Comparison of ENCODE assay signal across 30 cellular contexts in the genomic region with DNA sequence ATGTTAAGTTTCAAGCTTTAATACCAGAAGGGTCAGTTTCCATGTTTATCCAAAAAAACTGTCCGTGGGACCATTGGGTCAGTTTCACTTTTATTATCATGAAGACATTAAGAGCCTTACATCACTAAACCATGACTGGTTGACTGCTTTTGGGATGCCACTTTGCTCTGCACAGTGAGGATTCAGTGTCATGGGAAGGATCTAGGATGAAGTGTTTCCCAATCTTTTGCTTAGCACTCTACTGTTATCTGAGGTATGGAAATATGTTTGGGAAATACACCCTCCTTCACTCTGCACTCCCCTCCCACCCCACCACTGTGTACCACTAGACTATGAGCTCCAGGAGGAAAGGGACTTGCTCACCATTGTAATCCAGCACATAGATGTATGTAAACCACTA.
DNase-seq lines count a peak whose midpoint lies in the region; ATAC-seq, FAIRE-seq and TF ChIP-seq lines count a peak whose summit lies in the region.
"Had no signal": no experiment of that assay in that cellular context is flagged by ENCODE, and none has a peak within 500 bp of the region (broad histone marks: within the 10 kb centered on the region; RNA-seq: fewer than 3 reads in every experiment).

No MANE protein-coding gene starts in this region.

- no peaks in the 10 kb centered on the region for H4K20me1 ChIP-seq in OCI-LY3 (ENCODE audit: insufficient read depth, low read length)
- H4K20me1 ChIP-seq: BLaER1 had no signal

- H3K9me3 Mint-ChIP-seq in memory B cell, result no peaks in the 10 kb centered on the region
- H3K9me3 Mint-ChIP-seq: CD4-positive, alpha-beta T cell; IgD-negative memory B cell had no signal

- no peak overlapping the region for H2AFZ ChIP-seq in OCI-LY3 (ENCODE audit: low read depth, low read length)

- H3K27me3 ChIP-seq in OCI-LY3 (ENCODE audit: low read depth, low read length), result no peaks in the 10 kb centered on the region
- H3K27me3 ChIP-seq: BLaER1 had no signal

- H3K4me1 ChIP-seq in OCI-LY3 (ENCODE audit: low read length), result peaks cover 64% of the 10 kb centered on the region
- H3K4me1 ChIP-seq: BLaER1 had no signal

- DNase-seq in EH (ENCODE audit: low read depth) (peak; percentile 3), fibroblast of mammary gland (ENCODE audit: low read depth) (peak; percentile 30), memory B cell (ENCODE audit: low spot score in 2 of 2) (no peak), NCI-H446 (lab: John Stamatoyannopoulos, UW) (no peak), urothelium cell line (ENCODE audit: low spot score) (no peak), NOMO-1 (lab: John Stamatoyannopoulos, UW; ENCODE audit: unreplicated experiment in 2 of 2) (no peak), NOMO-1 treated with DMSO at 0.1 percent for 48 hours (lab: John Stamatoyannopoulos, UW; ENCODE audit: unreplicated experiment) (no peak)
- DNase-seq: 8988T; ACHN; CD4-positive, alpha-beta T cell; DMS53; EL; GDM1; NCI-H1092; NCI-H1436; NCI-H187; NCI-H2081 treated with DMSO at 0.1 percent for 48 hours; NCI-H2171 treated with DMSO at 0.1 percent for 48 hours; NCI-H524 treated with DMSO at 0.1 percent for 48 hours; NCI-H774; NK-92 treated with Interleukin-12 subunit alpha and Interleukin-12 subunit beta, amount 100 ng/mL, for 24 hours; SIG-M5 had no signal

- H3K27me3 Mint-ChIP-seq in memory B cell, result no peaks in the 10 kb centered on the region
- H3K27me3 Mint-ChIP-seq: CD4-positive, alpha-beta T cell; IgD-negative memory B cell had no signal

- H3K4me3 Mint-ChIP-seq in memory B cell, result no peak overlapping the region
- H3K4me3 Mint-ChIP-seq: CD4-positive, alpha-beta T cell; IgD-negative memory B cell had no signal

- H3K9me3 ChIP-seq in OCI-LY3 (ENCODE audit: insufficient read depth, low read length), result no peaks in the 10 kb centered on the region
- H3K9me3 ChIP-seq: BLaER1 had no signal

- peak overlapping the region; percentile 73 for H3K4me2 ChIP-seq in OCI-LY3 (ENCODE audit: low read length)
- H3K4me2 ChIP-seq: BLaER1 had no signal

- H3K27ac ChIP-seq in OCI-LY3 (ENCODE audit: low read length), result no peak overlapping the region
- H3K27ac ChIP-seq: BLaER1, SK-N-MC had no signal

- H3K4me3 ChIP-seq in OCI-LY3 (ENCODE audit: low read length), result no peak overlapping the region
- H3K4me3 ChIP-seq in fibroblast of mammary gland (ENCODE audit: control insufficient read depth, low read depth, low read length), result no peak overlapping the region
- H3K4me3 ChIP-seq: BLaER1, SK-N-MC had no signal

- peak overlapping the region; percentile 8 for H3K27ac Mint-ChIP-seq in memory B cell
- H3K27ac Mint-ChIP-seq: CD4-positive, alpha-beta T cell had no signal

- peaks cover 11% of the 10 kb centered on the region for H3K4me1 Mint-ChIP-seq in memory B cell

- H3K9ac ChIP-seq in OCI-LY3 (ENCODE audit: low read length), result no peak overlapping the region
- H3K9ac ChIP-seq: BLaER1 had no signal

- H3K36me3 ChIP-seq in OCI-LY3 (replicated peaks; ENCODE audit: low read depth, low read length), result no peaks in the 10 kb centered on the region
- H3K36me3 ChIP-seq: BLaER1 had no signal

- no peak for ATAC-seq in memory B cell (ENCODE audit: low read depth)
- ATAC-seq: HCT116 had no signal

- TF ChIP-seq CTCF in OCI-LY3 (IDR thresholded peaks at IDR 0.05; ENCODE audit: low read depth, low read length) (no peak), fibroblast of mammary gland (conservative IDR thresholded peaks at IDR 0.05; ENCODE audit: control insufficient read depth, insufficient read depth, low read depth, low read length) (no peak)

- no peaks in the 10 kb centered on the region for H3K36me3 Mint-ChIP-seq in memory B cell
- H3K36me3 Mint-ChIP-seq: IgD-negative memory B cell had no signal

- H3K79me2 ChIP-seq in OCI-LY3 (ENCODE audit: low read length), result peaks cover 53% of the 10 kb centered on the region

- no peak for FAIRE-seq in urothelium cell line (lab: Jason Lieb, UNC)
- FAIRE-seq: GM12891, H1, RCC 7860 had no signal

Comparison
In these comparisons a context has a peak if more than half of its experiments do, and no peak if none do; other contexts are left out.
1. DNase-seq: peak in EH (single experiment) and fibroblast of mammary gland (single experiment); none in memory B cell (0 of 2), NCI-H446 (0 of 2), urothelium cell line (single experiment), NOMO-1 (0 of 2) and NOMO-1 treated with DMSO at 0.1 percent for 48 hours (single experiment).